In genomic region chr2:60806595-60806987, GRCh38 we compare ENCODE assay signal across 15 cellular contexts. TPM values are rescaled to one million over a fixed set of nuclear protein-coding genes. Genes with fewer than 3 reads are reported as not detected.
DNase-seq lines count a peak whose midpoint lies in the region; ATAC-seq and TF ChIP-seq lines count a peak whose summit lies in the region.
"Had no signal": no experiment of that assay in that cellular context is flagged by ENCODE, and none has a peak within 500 bp of the region (broad histone marks: within the 10 kb centered on the region; RNA-seq: fewer than 3 reads in every experiment).

No MANE protein-coding gene starts in this region.

- no peak overlapping the region for H3K4me3 ChIP-seq in esophagus muscularis mucosa
- H3K4me3 ChIP-seq: body of pancreas, ovary, thyroid gland had no signal

- H3K9me3 ChIP-seq in T-helper 17 cell (ENCODE audit: control insufficient read depth, low read length, poor library complexity, severe bottlenecking) (no peaks in the 10 kb centered on the region), esophagus muscularis mucosa (no peaks in the 10 kb centered on the region)
- H3K9me3 ChIP-seq: body of pancreas, ovary, thyroid gland had no signal

- peaks cover 1 to 24% (median 12%) of the 10 kb centered on the region in 4 donors for H3K36me3 ChIP-seq in esophagus muscularis mucosa
- H3K36me3 ChIP-seq: ovary had no signal

- no peak overlapping the region for H3K27ac ChIP-seq in esophagus muscularis mucosa (replicated peaks in 1 of 4)
- H3K27ac ChIP-seq: body of pancreas, ovary had no signal

- no peaks in the 10 kb centered on the region for H3K4me1 ChIP-seq in esophagus muscularis mucosa
- H3K4me1 ChIP-seq: body of pancreas had no signal

- H3K9me3 Mint-ChIP-seq in activated naive CD4-positive, alpha-beta T cell treated with anti-CD3 and anti-CD28 coated beads for 36 hours: no peaks in the 10 kb centered on the region
- H3K9me3 Mint-ChIP-seq in stimulated activated memory B cell treated with anti-CD40 and anti-IgM and Interleukin-4, amounts not matched to agents 10 μg/mL and 1 μg/mL and 100 μg/mL, for 72 hours: peaks cover 4% of the 10 kb centered on the region

- TF ChIP-seq POLR2A in esophagus muscularis mucosa (IDR thresholded peaks at IDR 0.05; ENCODE audit: low read depth): no peak

- no peak for TF ChIP-seq CTCF in esophagus muscularis mucosa (IDR thresholded peaks at IDR 0.05)

- intact Hi-C loops in activated naive CD4-positive, alpha-beta T cell treated with anti-CD3 and anti-CD28 coated beads for 36 hours (cut with micrococcal nuclease): loop anchor here (2.0 to 10.0 kb wide), 8 partner anchors 50 to 868 kb away; partner anchors contain the start of genes PAPOLG, SANBR, USP34 and XPO1
- intact Hi-C loops in esophagus muscularis mucosa (cut with DNase I): no loop called here

- no peak for ATAC-seq in T-helper 17 cell
- no peak for ATAC-seq in stimulated activated memory B cell treated with anti-CD40 and anti-IgM and Interleukin-4, amounts not matched to agents 10 μg/mL and 1 μg/mL and 100 μg/mL, for 72 hours
- no peak for ATAC-seq in GM21717 (IDR thresholded peaks at IDR 0.05; ENCODE audit: unreplicated experiment)
- ATAC-seq: body of pancreas, HCT116 had no signal

- no peak for DNase-seq in activated naive CD4-positive, alpha-beta T cell treated with anti-CD3 and anti-CD28 coated beads for 36 hours
- no peak for DNase-seq in activated naive CD4-positive, alpha-beta T cell treated with anti-CD3 and anti-CD28 coated beads, Interleukin-2, amount 50 U/mL, for 16 hours
- no peak for DNase-seq in T-helper 17 cell
- DNase-seq in esophagus muscularis mucosa (ENCODE audit: extremely low spot score): peak; percentile 26
- no peak for DNase-seq in AML-193 (lab: John Stamatoyannopoulos, UW)
- no peak for DNase-seq in SKM-1 treated with dmso at 0.1 percent for 144 hours (lab: John Stamatoyannopoulos, UW; ENCODE audit: unreplicated experiment)
- DNase-seq: body of pancreas, left ventricle myocardium superior, NCI-H2029, NCI-H526 treated with DMSO at 0.1 percent for 48 hours, ovary had no signal

- peaks cover 48% of the 10 kb centered on the region for H3K4me1 Mint-ChIP-seq in activated naive CD4-positive, alpha-beta T cell treated with anti-CD3 and anti-CD28 coated beads for 36 hours (ENCODE audit: low read depth)
- H3K4me1 Mint-ChIP-seq in T-helper 17 cell: peaks cover 43% of the 10 kb centered on the region
- peaks cover 57% of the 10 kb centered on the region for H3K4me1 Mint-ChIP-seq in stimulated activated memory B cell treated with anti-CD40 and anti-IgM and Interleukin-4, amounts not matched to agents 10 μg/mL and 1 μg/mL and 100 μg/mL, for 72 hours

- no peaks in the 10 kb centered on the region for H3K27me3 ChIP-seq in esophagus muscularis mucosa
- H3K27me3 ChIP-seq: body of pancreas, ovary, thyroid gland had no signal

- H3K27ac Mint-ChIP-seq in activated naive CD4-positive, alpha-beta T cell treated with anti-CD3 and anti-CD28 coated beads for 36 hours: peak overlapping the region; percentile 90
- H3K27ac Mint-ChIP-seq in T-helper 17 cell: peak overlapping the region; percentile 87
- H3K27ac Mint-ChIP-seq in stimulated activated memory B cell treated with anti-CD40 and anti-IgM and Interleukin-4, amounts not matched to agents 10 μg/mL and 1 μg/mL and 100 μg/mL, for 72 hours: peak overlapping the region; percentile 82

- WGBS in esophagus muscularis mucosa: 86% methylated on average over 7 of the region's 7 CpGs

- H3K4me3 Mint-ChIP-seq in activated naive CD4-positive, alpha-beta T cell treated with anti-CD3 and anti-CD28 coated beads for 36 hours: peak overlapping the region; percentile 28
- H3K4me3 Mint-ChIP-seq in T-helper 17 cell: peak overlapping the region; percentile 31
- H3K4me3 Mint-ChIP-seq in stimulated activated memory B cell treated with anti-CD40 and anti-IgM and Interleukin-4, amounts not matched to agents 10 μg/mL and 1 μg/mL and 100 μg/mL, for 72 hours: no peak overlapping the region

- CTCF ChIA-PET in activated naive CD4-positive, alpha-beta T cell treated with anti-CD3 and anti-CD28 coated beads for 36 hours (lab: Charles Lee): interaction anchor here (0.7 to 11.5 kb wide), 8 partner anchors 11 to 189 kb away, joined by 3 to 128 read pairs (median 6); no protein-coding TSS in a partner anchor

- no peaks in the 10 kb centered on the region for H3K36me3 Mint-ChIP-seq in activated naive CD4-positive, alpha-beta T cell treated with anti-CD3 and anti-CD28 coated beads for 36 hours (ENCODE audit: low read depth)
- no peaks in the 10 kb centered on the region for H3K36me3 Mint-ChIP-seq in T-helper 17 cell (ENCODE audit: low read depth)
- peaks cover 4% of the 10 kb centered on the region for H3K36me3 Mint-ChIP-seq in stimulated activated memory B cell treated with anti-CD40 and anti-IgM and Interleukin-4, amounts not matched to agents 10 μg/mL and 1 μg/mL and 100 μg/mL, for 72 hours

- H3K27me3 Mint-ChIP-seq in activated naive CD4-positive, alpha-beta T cell treated with anti-CD3 and anti-CD28 coated beads for 36 hours (ENCODE audit: low read depth): no peaks in the 10 kb centered on the region
- no peaks in the 10 kb centered on the region for H3K27me3 Mint-ChIP-seq in T-helper 17 cell
- no peaks in the 10 kb centered on the region for H3K27me3 Mint-ChIP-seq in stimulated activated memory B cell treated with anti-CD40 and anti-IgM and Interleukin-4, amounts not matched to agents 10 μg/mL and 1 μg/mL and 100 μg/mL, for 72 hours

- TF ChIP-seq EP300 in esophagus muscularis mucosa (IDR thresholded peaks at IDR 0.05): no peak

RNA-seq across cellular contexts. Expression of gene PAPOLG, which starts 50.5 kb away (rescaled TPM):
- 10 to 100 TPM; 14.1 to 16.1 TPM for total RNA-seq in activated naive CD4-positive, alpha-beta T cell treated with anti-CD3 and anti-CD28 coated beads for 36 hours
- total RNA-seq in T-helper 17 cell (10 to 100 TPM; 18.1 to 19.1 TPM), esophagus muscularis mucosa (10 to 100 TPM; 11.9 to 16.0 (median 13.9) TPM)
